Comparison of ENCODE assay signal across 15 cellular contexts in the genomic region with DNA sequence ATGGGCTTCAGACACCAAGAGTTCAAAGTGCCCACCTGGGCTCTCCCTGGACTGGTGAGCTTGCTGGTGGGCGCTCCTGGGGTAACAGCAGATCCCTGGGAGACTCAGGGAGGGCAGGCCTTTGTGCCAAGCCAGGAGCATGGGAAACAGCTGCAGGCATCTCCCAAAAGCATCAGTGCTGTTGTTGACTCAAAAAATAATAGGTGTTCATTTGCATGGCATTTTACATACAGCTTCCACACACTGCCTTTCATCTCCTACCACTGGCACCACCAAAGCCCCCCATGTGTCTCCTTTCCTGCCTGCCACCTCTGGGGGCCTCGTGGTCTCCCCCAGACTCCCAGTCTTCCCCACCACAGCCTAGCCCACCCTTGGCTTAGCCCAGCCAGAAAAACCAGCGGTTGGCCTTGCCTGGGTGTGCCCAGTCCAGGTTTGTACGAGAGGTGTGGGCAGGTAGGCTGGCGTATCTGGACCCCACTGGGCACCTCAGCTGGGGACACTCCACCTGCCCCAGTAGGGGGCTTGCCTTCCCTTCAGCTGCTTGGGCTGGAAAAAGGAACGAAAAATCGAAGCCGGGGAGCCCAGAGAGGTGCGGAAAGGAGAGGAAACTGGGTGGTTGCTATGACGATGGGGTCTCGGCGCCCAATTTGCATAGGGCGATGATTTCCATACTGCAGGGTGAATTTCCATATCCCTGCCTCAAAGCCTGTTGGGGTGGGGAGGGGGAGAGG. TPM values are rescaled to one million over a fixed set of nuclear protein-coding genes. Genes with fewer than 3 reads are reported as not detected.
DNase-seq lines count a peak whose midpoint lies in the region; ATAC-seq, FAIRE-seq and TF ChIP-seq lines count a peak whose summit lies in the region.
"Had no signal": no experiment of that assay in that cellular context is flagged by ENCODE, and none has a peak within 500 bp of the region (broad histone marks: within the 10 kb centered on the region; RNA-seq: fewer than 3 reads in every experiment).

No MANE protein-coding gene starts in this region.

- no peak; the same call in 2 of the 3 replicates for ATAC-seq in K562
- ATAC-seq in omental fat pad (ENCODE audit: low FRiP score) = peak; percentile 32
- no peak for ATAC-seq in GM21381 (IDR thresholded peaks at IDR 0.05; ENCODE audit: unreplicated experiment)
- ATAC-seq: A549 had no signal

- H3K27me3 ChIP-seq in H7 (ENCODE audit: control insufficient read depth, insufficient read depth, low read length) (peaks cover 10% of the 10 kb centered on the region), K562 (ENCODE audit: control insufficient read depth in 2 of 2, insufficient read depth in 2 of 2, low read length in 2 of 2) (peaks cover 43 to 75% of the 10 kb centered on the region in 2 experiments; a peak in 4 of 5 replicates)

- TF ChIP-seq POLR2A in K562 (conservative IDR thresholded peaks at IDR 0.05) = no peak

- H3K4me3 ChIP-seq in H7 (ENCODE audit: insufficient read depth, low read depth, low read length) = peak overlapping the region; percentile 40; the same call in 1 of the 2 replicates
- H3K4me3 ChIP-seq in K562 = no peak overlapping the region
- H3K4me3 ChIP-seq: A549, hepatocyte had no signal

- H3K9me1 ChIP-seq in K562 (ENCODE audit: control insufficient read depth, insufficient read depth, low read length) = no peaks in the 10 kb centered on the region

- H3K9me3 ChIP-seq in K562 (replicated peaks; ENCODE audit: control insufficient read depth, insufficient read depth, low read depth, low read length) = no peaks in the 10 kb centered on the region
- H3K9me3 ChIP-seq: A549 had no signal

- no peak for TF ChIP-seq EP300 in K562 (IDR thresholded peaks at IDR 0.05; ENCODE audit: low read length)

- H3K79me2 ChIP-seq in K562 (ENCODE audit: control insufficient read depth, insufficient read depth, low read length) = no peaks in the 10 kb centered on the region
- H3K79me2 ChIP-seq: hepatocyte had no signal

- intact Hi-C loops in K562 (cut with micrococcal nuclease) = no loop called here

- H3K4me1 ChIP-seq in K562 (replicated peaks in 1 of 2; ENCODE audit: control insufficient read depth in 2 of 2, insufficient read depth in 2 of 2, low read length in 2 of 2) = peaks cover 0 to 3% of the 10 kb centered on the region in 2 experiments; a peak in 1 of 5 replicates
- H3K4me1 ChIP-seq: A549 had no signal

- DNase-seq in NCI-H1105 treated with DMSO at 0.1 percent for 48 hours (lab: John Stamatoyannopoulos, UW) (peak; percentile 22), NCI-H1105 (lab: John Stamatoyannopoulos, UW) (no peak), H7 (peak; percentile 90), K562 (ENCODE audit: extremely low read depth in 1 of 4, low spot score in 3 of 4) (no peak), omental fat pad (ENCODE audit: low spot score) (no peak)
- no peak for DNase-seq in effector CD8-positive, alpha-beta T cell (lab: John Stamatoyannopoulos, UW)
- no peak for DNase-seq in stimulated activated CD4-positive, alpha-beta T cell treated with anti-CD3 and anti-CD28 coated beads, Interleukin-2, amount 100 ng/mL, for 24 hours
- DNase-seq: activated CD8-positive, alpha-beta memory T cell treated with anti-CD3 and anti-CD28 coated beads, Interleukin-2, amount 50 U/mL, for 4 hours; anterior cingulate cortex; NCI-H1694; stimulated activated CD8-positive, alpha-beta memory T cell treated with anti-CD3 and anti-CD28 coated beads, Interleukin-4, amount 100 ng/mL, for 48 hours had no signal

- POLR2A ChIA-PET in K562 (lab: Yijun Ruan, JAX) = interaction anchor here (0.9 kb wide), 1 partner anchor 146 kb away, joined by 7 read pairs; no protein-coding TSS in a partner anchor

- CTCF ChIA-PET in K562 (lab: Yijun Ruan, JAX; ENCODE audit: low intra/inter-chr PET ratio) = no interaction called here

- WGBS in K562 (ENCODE audit: insufficient coverage, low coverage, missing lambda C conversion rate) = 0% methylated on average over 12 of the region's 13 CpGs

- no peak for FAIRE-seq in K562 (lab: Jason Lieb, UNC)
- FAIRE-seq: A549, endometrium had no signal

- H3K36me3 ChIP-seq in H7 (replicated peaks; ENCODE audit: control insufficient read depth, insufficient read depth, low read length) (no peaks in the 10 kb centered on the region), K562 (ENCODE audit: control insufficient read depth, insufficient read depth, low read length) (no peaks in the 10 kb centered on the region)

- TF ChIP-seq CTCF in K562 (IDR thresholded peaks at IDR 0.05 in 2 of 3, conservative IDR thresholded peaks at IDR 0.05 in 1 of 3; ENCODE audit: insufficient read depth in 2 of 3, low read depth in 1 of 3, low read length in 3 of 3) = no peak
- no peak for TF ChIP-seq CTCF in omental fat pad (IDR thresholded peaks at IDR 0.05)

- no TSS peak for BruUV-seq in K562 (replicated peaks; lab: Mats Ljungman, UMichigan)

- no peak overlapping the region for H3K9ac ChIP-seq in K562 (ENCODE audit: insufficient read depth in 1 of 2, low read depth in 2 of 2, low read length in 2 of 2)

- no peak for TF ChIP-seq RAD21 in K562 (CRISPR knock-in tag; conservative IDR thresholded peaks at IDR 0.05 in 1 of 2, IDR thresholded peaks at IDR 0.05 in 1 of 2)

- peaks cover 3% of the 10 kb centered on the region; the same call in 1 of the 2 replicates for H4K20me1 ChIP-seq in K562 (replicated peaks; ENCODE audit: control insufficient read depth, insufficient read depth, low read length)

- in situ Hi-C loops in K562 (cut with MboI) = no loop called here

- no peak overlapping the region for H3K4me2 ChIP-seq in K562 (ENCODE audit: insufficient read depth, low read length)
- H3K4me2 ChIP-seq: A549, hepatocyte had no signal

- no peak overlapping the region for H2AFZ ChIP-seq in K562 (ENCODE audit: low read depth, low read length)
- H2AFZ ChIP-seq: hepatocyte had no signal

- no peak overlapping the region for H3K27ac ChIP-seq in K562 (ENCODE audit: extremely low read depth, low read depth, low read length)
- H3K27ac ChIP-seq: A549, hepatocyte had no signal

RNA-seq across cellular contexts. Expression of gene POU2F3, which starts 15.0 kb away (rescaled TPM):
- 0.81 TPM in 1 of 2 replicates, not detected in the other for total RNA-seq in H7 (2014; rRNA removed; shearing (Covaris generic))
- not detected in 2 replicates for total RNA-seq in K562 (2011; cell fraction: chromatin; rRNA removed; ENCODE audit: low replicate concordance)
- total RNA-seq in K562 (2011; cell fraction: nucleolus; rRNA removed) = not detected in 2 replicates
- total RNA-seq in K562 (2011; cell fraction: nucleoplasm; rRNA removed) = not detected in 2 replicates
- total RNA-seq in K562 (2014; rRNA removed) (not detected in 2 replicates), K562 (2014; rRNA removed; fragmentation: Illumina TruSeq; extraction: Trizol) (not detected in 2 replicates), K562 (2015; rRNA removed; fragmentation: Illumina TruSeq; extraction: Trizol) (not detected in 2 replicates), K562 (2021) (not detected in 2 replicates), omental fat pad (under 1 TPM in 2 of 4 donors, not detected in 2; 0.19 to 0.24 TPM)
- polyA plus RNA-seq in K562 (2011; rRNA removed) (not detected in 2 replicates), K562 (2014; fragmentation: Illumina TruSeq; extraction: Trizol) (not detected in 2 replicates), K562 (2014; fragmentation: Nextera tagmentation; extraction: Ambion mirVana) (not detected), K562 (2014; rRNA removed) (not detected in 2 replicates)
- not detected in 2 replicates for polyA plus RNA-seq in K562 (2011; cell fraction: cytosol; rRNA removed)
- not detected in 2 replicates for polyA plus RNA-seq in K562 (2011; cell fraction: nucleus; rRNA removed)
- not detected in 2 replicates for polyA plus RNA-seq in K562 (2012)
- not detected in 2 replicates for polyA minus RNA-seq in K562 (2011; rRNA and poly(A)+ RNA removed)
- polyA minus RNA-seq in K562 (2011; cell fraction: cytosol; rRNA and poly(A)+ RNA removed) = not detected in 2 replicates
- polyA minus RNA-seq in K562 (2011; cell fraction: nucleus; rRNA and poly(A)+ RNA removed) = not detected in 2 replicates
- total RNA-seq: hepatocyte had no signal
- polyA plus RNA-seq: A549, hepatocyte had no signal

RNA-seq across cellular contexts. Expression of gene OAF, which starts 44.1 kb away (rescaled TPM):
- total RNA-seq in H7 (2014; rRNA removed; shearing (Covaris generic)) = 11.6 and 15.8 TPM in 2 replicates
- total RNA-seq in K562 (2011; cell fraction: chromatin; rRNA removed; ENCODE audit: low replicate concordance) = 6.8 and 14.7 TPM in 2 replicates
- total RNA-seq in K562 (2011; cell fraction: nucleolus; rRNA removed) = 12.0 and 19.3 TPM in 2 replicates
- 12.0 and 15.3 TPM in 2 replicates for total RNA-seq in K562 (2011; cell fraction: nucleoplasm; rRNA removed)
- total RNA-seq in K562 (2014; rRNA removed) (13.8 and 19.8 TPM in 2 replicates), K562 (2014; rRNA removed; fragmentation: Illumina TruSeq; extraction: Trizol) (4.1 and 6.3 TPM in 2 replicates), K562 (2015; rRNA removed; fragmentation: Illumina TruSeq; extraction: Trizol) (7.5 and 8.3 TPM in 2 replicates), K562 (2021) (20.8 and 21.6 TPM in 2 replicates), omental fat pad (10 to 100 TPM; 32.3 to 97.4 (median 67.0) TPM)
- polyA plus RNA-seq in K562 (2011; rRNA removed) (5.7 and 9.5 TPM in 2 replicates), K562 (2014; fragmentation: Illumina TruSeq; extraction: Trizol) (11.7 and 12.0 TPM in 2 replicates), K562 (2014; fragmentation: Nextera tagmentation; extraction: Ambion mirVana) (1 to 10 TPM; 1.1 to 1.4 TPM), K562 (2014; rRNA removed) (14.5 and 17.3 TPM in 2 replicates)
- polyA plus RNA-seq in K562 (2011; cell fraction: cytosol; rRNA removed) = 11.5 and 20.7 TPM in 2 replicates
- polyA plus RNA-seq in K562 (2011; cell fraction: nucleus; rRNA removed) = 5.5 and 8.3 TPM in 2 replicates
- polyA plus RNA-seq in K562 (2012) = 8.4 and 16.9 TPM in 2 replicates
- polyA minus RNA-seq in K562 (2011; rRNA and poly(A)+ RNA removed) = 2.8 and 3.0 TPM in 2 replicates
- 6.1 and 8.7 TPM in 2 replicates for polyA minus RNA-seq in K562 (2011; cell fraction: cytosol; rRNA and poly(A)+ RNA removed)
- polyA minus RNA-seq in K562 (2011; cell fraction: nucleus; rRNA and poly(A)+ RNA removed) = 3.4 and 4.4 TPM in 2 replicates

Comparison
In these comparisons a context has a peak if more than half of its experiments do, and no peak if none do; other contexts are left out.
1. DNase-seq: peak in NCI-H1105 treated with DMSO at 0.1 percent for 48 hours (single experiment) and H7 (single experiment); none in NCI-H1105 (single experiment), K562 (0 of 4), omental fat pad (single experiment), effector CD8-positive, alpha-beta T cell (single experiment) and stimulated activated CD4-positive, alpha-beta T cell treated with anti-CD3 and anti-CD28 coated beads, Interleukin-2, amount 100 ng/mL, for 24 hours (0 of 2).